In the genomic region with DNA sequence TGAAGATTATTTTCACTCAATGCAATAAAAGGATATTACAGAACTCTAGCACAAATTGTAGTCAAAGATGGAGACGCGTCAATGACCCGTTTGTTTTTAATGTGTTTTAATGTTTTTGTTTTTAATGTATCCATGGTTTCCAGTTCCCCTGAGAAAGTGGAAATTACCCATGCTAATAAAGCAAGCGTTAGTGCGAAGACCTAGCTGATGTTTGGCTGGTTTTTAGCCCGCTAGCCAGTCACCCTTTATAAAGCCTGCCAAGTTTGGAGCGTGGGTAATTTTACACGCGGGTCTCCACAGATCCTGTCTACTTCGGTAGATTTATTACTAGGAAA, we compare ENCODE assay signal across 8 cellular contexts. TPM values are rescaled to one million over a fixed set of nuclear protein-coding genes. Genes with fewer than 3 reads are reported as not detected.
DNase-seq lines count a peak whose midpoint lies in the region; ATAC-seq and TF ChIP-seq lines count a peak whose summit lies in the region.

No MANE protein-coding gene starts in this region.

- peak overlapping the region; percentile 78 for H4K91ac ChIP-seq in trophoblast cell (ENCODE audit: low read depth, low read length)

- ATAC-seq in GM19438 (IDR thresholded peaks at IDR 0.05; ENCODE audit: low read depth, unreplicated experiment): peak; percentile 24
- ATAC-seq in HG03469 (IDR thresholded peaks at IDR 0.05; ENCODE audit: unreplicated experiment): peak; percentile 18

- H2BK12ac ChIP-seq in trophoblast cell (ENCODE audit: low read length): no peak overlapping the region

- whole genome bisulfite sequencing in trophoblast cell (ENCODE audit: extremely low coverage, insufficient coverage, insufficient read length): no CpG with 5 or more reads among the region's 10 CpGs

- DNase-seq in WERI-Rb-1: no peak
- DNase-seq in foreskin melanocyte: peak; percentile 64
- peak in 1 of 2 donors; percentile 77 for DNase-seq in trophoblast cell
- no peak for DNase-seq in T1000 (lab: John Stamatoyannopoulos, UW)
- DNase-seq in putamen (ENCODE audit: low spot score): no peak

- no peak overlapping the region for H2BK5ac ChIP-seq in trophoblast cell (ENCODE audit: low read depth, low read length, poor library complexity)

- no peak overlapping the region for H3K23ac ChIP-seq in trophoblast cell (ENCODE audit: low read length)

- H2BK120ac ChIP-seq in trophoblast cell (ENCODE audit: insufficient read depth, low read length, poor library complexity): no peak overlapping the region

- H3K36me3 ChIP-seq in WERI-Rb-1 (peaks cover 6% of the 10 kb centered on the region), trophoblast cell (ENCODE audit: control insufficient read depth in 1 of 2, insufficient read depth in 2 of 2, low read length in 2 of 2) (no peaks in the 10 kb centered on the region)

- H2AK5ac ChIP-seq in trophoblast cell (ENCODE audit: low read length): no peak overlapping the region

- H3K9me3 ChIP-seq in WERI-Rb-1 (ENCODE audit: severe bottlenecking) (no peaks in the 10 kb centered on the region), trophoblast cell (ENCODE audit: insufficient read depth, low read depth, low read length) (no peaks in the 10 kb centered on the region)

- peak overlapping the region; percentile 95 for H3K4me3 ChIP-seq in WERI-Rb-1 (ENCODE audit: low read depth, low read length)
- H3K4me3 ChIP-seq in trophoblast cell (ENCODE audit: low read depth, low read length): no peak overlapping the region

- no peak overlapping the region for H4K12ac ChIP-seq in trophoblast cell (ENCODE audit: low read depth, low read length)

- no peak overlapping the region for H3K18ac ChIP-seq in trophoblast cell (ENCODE audit: low read length)

- H3K9ac ChIP-seq in trophoblast cell (ENCODE audit: low read length): peak overlapping the region; percentile 49

- H3K27ac ChIP-seq in C4-2B: peak overlapping the region; percentile 74
- peak overlapping the region; percentile 69; the same call in 1 of the 2 replicates for H3K27ac ChIP-seq in WERI-Rb-1
- H3K27ac ChIP-seq in trophoblast cell (ENCODE audit: low read depth, low read length): peak overlapping the region; percentile 29

- H3K79me2 ChIP-seq in trophoblast cell (ENCODE audit: control insufficient read depth, insufficient read depth, low read length, poor library complexity): peaks cover 8% of the 10 kb centered on the region

- H3K27me3 ChIP-seq in WERI-Rb-1 (ENCODE audit: insufficient read depth, low read depth, severe bottlenecking): no peaks in the 10 kb centered on the region
- H3K27me3 ChIP-seq in trophoblast cell (ENCODE audit: insufficient read depth, low read length): no peaks in the 10 kb centered on the region

- H3K4me1 ChIP-seq in trophoblast cell (ENCODE audit: control insufficient read depth in 1 of 2, insufficient read depth in 2 of 2, low read length in 2 of 2): peaks cover 0 to 2% of the 10 kb centered on the region in 2 experiments

- peak overlapping the region; percentile 75 for H3K4me2 ChIP-seq in trophoblast cell (ENCODE audit: low read length)

- TF ChIP-seq CTCF in C4-2B (conservative IDR thresholded peaks at IDR 0.05): no peak
- TF ChIP-seq CTCF in WERI-Rb-1 (IDR thresholded peaks at IDR 0.05; ENCODE audit: low read depth, low read length): no peak

- H3K4ac ChIP-seq in trophoblast cell (ENCODE audit: low read depth, low read length): peak overlapping the region; percentile 22

- H3K14ac ChIP-seq in trophoblast cell (ENCODE audit: low read length): no peak overlapping the region

- H3K79me1 ChIP-seq in trophoblast cell (ENCODE audit: low read length): peaks cover 6% of the 10 kb centered on the region

- H2AFZ ChIP-seq in trophoblast cell (ENCODE audit: insufficient read depth, low read length, poor library complexity): peak overlapping the region; percentile 39

- peak overlapping the region; percentile 87 for H4K8ac ChIP-seq in trophoblast cell (ENCODE audit: low read depth, low read length)

RNA-seq across cellular contexts. Expression of a gene that starts 0.4 kb away (rescaled TPM):
- 34.8 and 35.1 TPM in 2 replicates for polyA plus RNA-seq in trophoblast cell (2013)

RNA-seq across cellular contexts. Expression of a gene that starts 57.3 kb away (rescaled TPM):
- 8.7 and 9.5 TPM in 2 replicates for polyA plus RNA-seq in trophoblast cell (2013)
